Comparison of ENCODE assay signal across 16 cellular contexts in the genomic region with DNA sequence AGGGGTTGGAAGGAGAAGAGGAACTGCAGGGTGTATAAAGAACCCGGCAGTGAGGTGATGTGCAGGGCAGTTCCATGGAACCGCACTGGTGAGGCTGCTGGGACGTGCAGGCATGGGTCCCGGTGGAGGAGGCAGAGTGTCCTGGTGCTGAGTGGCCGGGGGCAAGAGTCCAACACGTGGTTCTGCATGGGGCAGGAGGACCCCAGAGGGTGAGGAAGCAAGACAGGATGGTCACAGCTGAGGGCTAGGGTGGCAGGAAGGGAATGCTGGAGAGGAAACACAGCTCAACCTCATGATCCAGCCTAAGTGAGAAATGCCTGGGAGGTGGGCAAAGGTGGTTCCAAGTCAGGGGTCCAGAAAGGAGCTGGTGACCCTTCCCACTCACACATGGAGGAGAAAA.
"Had no signal": no experiment of that assay in that cellular context is flagged by ENCODE, and none has a peak within 500 bp of the region (broad histone marks: within the 10 kb centered on the region; RNA-seq: fewer than 3 reads in every experiment).

No MANE protein-coding gene starts in this region.

- H3K27me3 ChIP-seq: tibial nerve had no signal

- H3K4me1 ChIP-seq: esophagus squamous epithelium had no signal

- DNase-seq: activated naive CD4-positive, alpha-beta T cell; activated naive CD8-positive, alpha-beta T cell treated with anti-CD3 and anti-CD28 coated beads, Interleukin-2, amount 50 U/mL, for 24 hours; activated T-cell treated with anti-CD3 and anti-CD28 coated beads for 4 hours; central memory CD4-positive, alpha-beta T cell; esophagus squamous epithelium; glutamatergic neuron; naive B cell; stimulated activated CD4-positive, alpha-beta T cell treated with anti-CD3 and anti-CD28 coated beads, Interleukin-15, amount 100 ng/mL, for 24 hours; stimulated activated CD4-positive, alpha-beta T cell treated with anti-CD3 and anti-CD28 coated beads, Interleukin-4, amount 100 ng/mL, for 1 hour; stimulated activated naive B cell treated with anti-CD40 and anti-IgM and Interleukin-4, amounts not matched to agents 10 μg/mL and 1 μg/mL and 100 μg/mL, for 72 hours had no signal

- ATAC-seq: activated CD4-positive, CD25-positive, alpha-beta regulatory T cell treated with anti-CD3 and anti-CD28 coated beads, Interleukin-2, amount 50 U/mL, for 24 hours; activated naive CD8-positive, alpha-beta T cell treated with anti-CD3 and anti-CD28 coated beads, Interleukin-2, amount 50 U/mL, for 24 hours had no signal

- H3K27ac ChIP-seq: neutrophil had no signal

- H3K9me3 ChIP-seq: neutrophil had no signal

- H3K36me3 ChIP-seq: esophagus squamous epithelium, neutrophil, tibial nerve had no signal

- H3K4me3 ChIP-seq: coronary artery, esophagus squamous epithelium, lung, skin epidermis, tibial nerve had no signal
